ENCODE assay signal across 8 cellular contexts in the genomic region with DNA sequence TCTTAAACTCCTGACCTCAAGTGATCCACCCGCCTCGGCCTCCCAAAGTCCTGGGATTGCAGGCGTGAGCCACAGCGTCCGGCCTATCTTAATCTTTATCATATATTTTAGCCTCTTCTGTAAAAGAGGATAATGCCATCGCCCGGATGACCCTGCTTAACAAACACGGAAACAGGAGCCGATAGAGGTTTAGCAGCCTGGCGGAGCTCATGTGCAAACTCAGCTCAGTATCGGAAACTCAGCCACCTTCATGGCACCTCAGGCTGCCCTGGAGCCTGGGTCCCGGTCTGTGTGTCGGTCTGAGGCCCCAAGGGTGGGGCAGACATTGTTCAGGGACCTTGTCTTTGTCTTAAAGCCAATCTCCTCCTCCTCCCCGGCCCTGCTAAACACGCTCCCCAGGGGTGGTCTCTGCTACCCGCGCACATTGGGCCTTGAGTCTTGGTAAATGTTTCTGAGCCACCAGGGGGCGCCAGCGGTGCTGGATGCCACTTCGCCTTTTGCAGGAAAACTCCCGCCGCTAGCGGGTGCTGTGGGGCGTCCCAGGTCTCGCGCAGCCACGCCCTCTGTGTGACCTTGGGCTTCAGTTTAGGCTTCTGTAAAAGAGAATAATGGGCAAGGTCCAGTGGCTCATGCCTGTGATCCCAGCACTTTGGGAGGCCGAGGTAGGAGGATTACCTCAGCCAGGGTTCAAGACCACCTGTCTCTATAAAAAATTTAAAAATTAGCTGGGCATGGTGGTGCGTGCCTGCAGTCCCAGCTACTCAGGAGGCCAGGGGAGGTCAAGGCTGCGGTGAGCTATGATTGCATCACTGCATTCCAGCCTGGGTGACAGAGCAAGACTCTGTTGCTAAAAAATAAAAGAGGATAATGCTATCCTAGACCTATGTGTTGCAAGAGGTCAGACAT. TPM values are rescaled to one million over a fixed set of nuclear protein-coding genes. Genes with fewer than 3 reads are reported as not detected.
A peak's percentile ranks its signal among the peaks of the same experiment; 100 is the strongest.
DNase-seq lines count a peak whose midpoint lies in the region; TF ChIP-seq lines count a peak whose summit lies in the region.

No MANE protein-coding gene starts in this region.

- H3K9me3 ChIP-seq in prostate gland (no peaks in the 10 kb centered on the region), uterus (no peaks in the 10 kb centered on the region)

- H3K4me3 ChIP-seq in prostate gland, result no peak overlapping the region
- H3K4me3 ChIP-seq in uterus, result no peak overlapping the region

- TF ChIP-seq CTCF in prostate gland (IDR thresholded peaks at IDR 0.05) (peak; percentile 50 to 82 (median 70)), uterus (IDR thresholded peaks at IDR 0.05) (peak; percentile 60 to 82 (median 63))

- DNase-seq in NCI-H510A treated with DMSO at 0.1 percent for 48 hours (lab: John Stamatoyannopoulos, UW) (peak; percentile 6), NCI-H510A (lab: John Stamatoyannopoulos, UW) (no peak), HT-29 (ENCODE audit: low spot score) (peak; percentile 86), SKM-1 treated with dmso at 0.1 percent for 144 hours (lab: John Stamatoyannopoulos, UW; ENCODE audit: unreplicated experiment) (peak; percentile 79), cardiac septum (ENCODE audit: low spot score) (peak; percentile 96), prostate gland (ENCODE audit: low spot score) (peak; percentile 54), uterus (peak; percentile 66 to 67)
- peak; percentile 97 for DNase-seq in activated naive CD4-positive, alpha-beta T cell treated with anti-CD3 and anti-CD28 coated beads, Interleukin-2, amount 50 U/mL, for 16 hours

- H3K27ac ChIP-seq in prostate gland, result no peak overlapping the region
- H3K27ac ChIP-seq in uterus, result no peak overlapping the region

- TF ChIP-seq POLR2A in prostate gland (IDR thresholded peaks at IDR 0.05), result no peak
- TF ChIP-seq POLR2A in uterus (IDR thresholded peaks at IDR 0.05), result no peak

- H3K27me3 ChIP-seq in prostate gland (replicated peaks; ENCODE audit: insufficient read depth), result no peaks in the 10 kb centered on the region
- no peaks in the 10 kb centered on the region for H3K27me3 ChIP-seq in uterus

- WGBS in prostate gland, result 53% methylated on average over 29 of the region's 30 CpGs

- H3K4me1 ChIP-seq in prostate gland (replicated peaks) (no peaks in the 10 kb centered on the region), uterus (no peaks in the 10 kb centered on the region)

- H3K36me3 ChIP-seq in prostate gland (no peaks in the 10 kb centered on the region), uterus (no peaks in the 10 kb centered on the region)

- intact Hi-C loops in cardiac septum (cut with DNase I), result loop anchor here (5.0 kb wide), 1 partner anchor 83 kb away; no protein-coding TSS in a partner anchor
- intact Hi-C loops in prostate gland (cut with DNase I), result no loop called here
- intact Hi-C loops in uterus (cut with DNase I; ENCODE audit: low total_unique reads), result no loop called here

RNA-seq across cellular contexts. Expression of a gene that starts 2.7 kb away (rescaled TPM):
- not detected in 2 replicates for total RNA-seq in HT-29 (2014; rRNA removed; shearing (Covaris generic))
- total RNA-seq in cardiac septum (not detected), prostate gland (under 1 TPM in 1 of 2 donors, not detected in 1; 0.40 TPM), uterus (1 to 10 TPM in 1 of 4 donors, under 1 TPM in 1, not detected in 2; 0.58 to 2.8 TPM)

RNA-seq across cellular contexts. Expression of a gene that starts 24.9 kb away (rescaled TPM):
- 4.2 and 8.2 TPM in 2 replicates for total RNA-seq in HT-29 (2014; rRNA removed; shearing (Covaris generic))
- total RNA-seq in cardiac septum, result 12.7 TPM
- 10 to 100 TPM in 1 of 2 donors, 1 to 10 TPM in 1; 9.5 to 31.2 TPM for total RNA-seq in prostate gland
- total RNA-seq in uterus, result 10 to 100 TPM; 14.9 to 77.0 (median 23.9) TPM

RNA-seq across cellular contexts. Expression of a gene that starts 32.6 kb away (rescaled TPM):
- total RNA-seq in HT-29 (2014; rRNA removed; shearing (Covaris generic)), result 45.1 and 46.1 TPM in 2 replicates
- total RNA-seq in cardiac septum (87.4 TPM), prostate gland (100 to 1,000 TPM; 365 to 952 TPM), uterus (100 to 1,000 TPM in 3 of 4 donors, 10 to 100 TPM in 1; 51.5 to 136 (median 112) TPM)
